8 cellular contexts compared by ENCODE assay signal in genomic region chr10:31808258-31809218, GRCh38.
A peak's percentile ranks its signal among the peaks of the same experiment; 100 is the strongest.
DNase-seq lines count a peak whose midpoint lies in the region; ATAC-seq, FAIRE-seq and TF ChIP-seq lines count a peak whose summit lies in the region.

No MANE protein-coding gene starts in this region.

- FAIRE-seq in G401.6 (lab: Jason Lieb, UNC) (peak; percentile 97), HepG2 (lab: Jason Lieb, UNC) (no peak)

- no peak overlapping the region for H3K9ac ChIP-seq in HepG2 (ENCODE audit: insufficient read depth, low read depth, low read length)

- no peak for TF ChIP-seq RAD21 in HepG2 (CRISPR knock-in tag; IDR thresholded peaks at IDR 0.05)

- H3K4me2 ChIP-seq in HepG2 (ENCODE audit: low read depth, low read length): no peak overlapping the region

- H3K9me3 ChIP-seq in HepG2 (ENCODE audit: low read length): no peaks in the 10 kb centered on the region

- DNase-seq in AG04449 (ENCODE audit: low read depth, low spot score): peak; percentile 33
- DNase-seq in SK-MEL-5 (ENCODE audit: low read depth, low spot score): peak; percentile 55
- DNase-seq in chondrocyte (ENCODE audit: low spot score): no peak
- peak; percentile 21 for DNase-seq in HepG2 (ENCODE audit: low spot score)
- DNase-seq in stimulated activated naive CD8-positive, alpha-beta T cell treated with anti-CD3 and anti-CD28 coated beads, Interleukin-15, Interleukin-2, amounts not matched to agents 100 U/mL and 50 U/mL, for 24 hours: peak; percentile 4
- no peak for DNase-seq in NCI-H187 treated with DMSO at 0.1 percent for 48 hours (lab: John Stamatoyannopoulos, UW)

- H2AFZ ChIP-seq in HepG2 (ENCODE audit: low read length): no peak overlapping the region

- peaks cover 6% of the 10 kb centered on the region for H3K36me3 Mint-ChIP-seq in chondrocyte (ENCODE audit: low read depth)

- over 99% methylated on average over 6 of the region's 6 CpGs for WGBS in HepG2 (ENCODE audit: low lambda C conversion rate)

- H3K4me1 ChIP-seq in HepG2 (ENCODE audit: insufficient read depth, low read length): no peaks in the 10 kb centered on the region

- intact Hi-C loops in HepG2 (cut with micrococcal nuclease; ENCODE audit: unreplicated experiment): no loop called here

- TF ChIP-seq CTCF in AG04449 (IDR thresholded peaks at IDR 0.05; ENCODE audit: insufficient read depth, low read length, missing control alignments) (peak; percentile 8), chondrocyte (IDR thresholded peaks at IDR 0.05) (peak; percentile 93), HepG2 (CRISPR knock-in tag; IDR thresholded peaks at IDR 0.05) (peak; percentile 43)

- H3K36me3 ChIP-seq in HepG2 (replicated peaks in 1 of 2; ENCODE audit: control insufficient read depth in 1 of 2, insufficient read depth in 2 of 2, low read length in 2 of 2): peaks cover 6 to 36% of the 10 kb centered on the region in 2 experiments

- CTCF ChIA-PET in AG04449 (lab: Yijun Ruan, JAX): interaction anchor here (0.8 to 4.0 kb wide), 15 partner anchors 14 to 1121 kb away, joined by 3 to 16 read pairs (median 4); no protein-coding TSS in a partner anchor
- CTCF ChIA-PET in HepG2 (lab: Yijun Ruan, JAX; ENCODE audit: low intra/inter-chr PET ratio, low total read pairs): interaction anchor here (1.1 kb wide), 1 partner anchor 402 kb away, joined by 3 read pairs; no protein-coding TSS in a partner anchor

- no peaks in the 10 kb centered on the region for H4K20me1 ChIP-seq in HepG2 (ENCODE audit: insufficient read depth, low read length)

- no peaks in the 10 kb centered on the region for H3K9me3 Mint-ChIP-seq in chondrocyte (ENCODE audit: low read depth)

- TF ChIP-seq EP300 in HepG2 (IDR thresholded peaks at IDR 0.05; ENCODE audit: low read depth in 2 of 2, low read length in 2 of 2) (no peak), HepG2 (CRISPR knock-in tag; IDR thresholded peaks at IDR 0.05; ENCODE audit: borderline replicate concordance) (no peak)

- no peaks in the 10 kb centered on the region for H3K79me2 ChIP-seq in HepG2 (ENCODE audit: insufficient read depth, low read length)

- peak overlapping the region; percentile 27 for H3K4me3 ChIP-seq in AG04449 (ENCODE audit: low read depth, low read length)
- H3K4me3 ChIP-seq in HepG2 (replicated peaks in 1 of 3; ENCODE audit: insufficient read depth in 1 of 3, low read depth in 2 of 3, low read length in 3 of 3): no peak overlapping the region

- ATAC-seq in HG03354 (IDR thresholded peaks at IDR 0.05; ENCODE audit: poor library complexity, severe bottlenecking, unreplicated experiment): peak; percentile 68
- peak; percentile 41; the same call in 1 of the 3 replicates for ATAC-seq in HepG2
- peak; percentile 49 for ATAC-seq in stimulated activated naive CD8-positive, alpha-beta T cell treated with anti-CD3 and anti-CD28 coated beads, Interleukin-15, Interleukin-2, amounts not matched to agents 100 U/mL and 50 U/mL, for 24 hours

- no peaks in the 10 kb centered on the region for H3K27me3 ChIP-seq in HepG2 (ENCODE audit: control insufficient read depth in 1 of 2, insufficient read depth in 2 of 2, low read length in 2 of 2)

- H3K4me3 Mint-ChIP-seq in chondrocyte (ENCODE audit: unreplicated experiment): peak overlapping the region; percentile 74

- H3K4me1 Mint-ChIP-seq in chondrocyte (ENCODE audit: low read depth): peaks cover 35% of the 10 kb centered on the region

- no TSS peak for BruUV-seq in HepG2 (replicated peaks; lab: Mats Ljungman, UMichigan)

- H3K27me3 Mint-ChIP-seq in chondrocyte (ENCODE audit: low read depth): no peaks in the 10 kb centered on the region

- H3K27ac ChIP-seq in HepG2 (ENCODE audit: extremely low read length, insufficient read depth, low read length): no peak overlapping the region

- no peak for TF ChIP-seq POLR2A in HepG2 (IDR thresholded peaks at IDR 0.05; ENCODE audit: insufficient read depth in 1 of 2, low read depth in 2 of 2, low read length in 2 of 2)

- peak overlapping the region; percentile 99 for H3K27ac Mint-ChIP-seq in chondrocyte (ENCODE audit: unreplicated experiment)

- POLR2A ChIA-PET in AG04449 (lab: Yijun Ruan, JAX) (no interaction called here), HepG2 (lab: Yijun Ruan, JAX) (no interaction called here)

- in situ Hi-C loops in SK-MEL-5 (cut with HindIII; ENCODE audit: low pct_unique_long_range_greater_than_20kb, low sequenced_read_pairs) (no loop called here), HepG2 (cut with HindIII; ENCODE audit: extremely low pct_ligation_motif_present, low pct_unique_long_range_greater_than_20kb) (no loop called here)

TF ChIP-seq in HepG2, 621 proteins besides CTCF, POLR2A, EP300 and RAD21:
- TF ChIP-seq PREB (CRISPR knock-in tag; IDR thresholded peaks at IDR 0.05): no peak
- TF ChIP-seq STAG1 (CRISPR knock-in tag; IDR thresholded peaks at IDR 0.05): peak; percentile 48
- peak; percentile 49 for TF ChIP-seq RBM22 (optimal IDR thresholded peaks at IDR 0.05; ENCODE audit: low read length)
- TF ChIP-seq SMC3 (IDR thresholded peaks at IDR 0.05; ENCODE audit: low read length): peak; percentile 33; the same call in 1 of the 2 replicates

Comparison
In these comparisons a context has a peak if more than half of its experiments do, and no peak if none do; other contexts are left out.
1. DNase-seq: peak in AG04449 (single experiment), SK-MEL-5 (single experiment), HepG2 (single experiment) and stimulated activated naive CD8-positive, alpha-beta T cell treated with anti-CD3 and anti-CD28 coated beads, Interleukin-15, Interleukin-2, amounts not matched to agents 100 U/mL and 50 U/mL, for 24 hours (single experiment); none in chondrocyte (single experiment) and NCI-H187 treated with DMSO at 0.1 percent for 48 hours (single experiment).
2. CTCF ChIP-seq: peak in every context shown above with its lines; median percentile 93 in chondrocyte; 43 in HepG2; 8 in AG04449.
3. Peak in every context shown above with its lines, with median percentiles within 50 percentile points of each other: ATAC-seq.